In genomic region chr4:56976878-56977320, GRCh38 we compare ENCODE assay signal across 8 cellular contexts. TPM values are rescaled to one million over a fixed set of nuclear protein-coding genes. Genes with fewer than 3 reads are reported as not detected.
DNase-seq lines count a peak whose midpoint lies in the region; ATAC-seq and TF ChIP-seq lines count a peak whose summit lies in the region.

No MANE protein-coding gene starts in this region.

- peak overlapping the region in 1 of 2 experiments; percentile 75; a peak in 2 of 4 replicates for H4K8ac ChIP-seq in IMR-90 (ENCODE audit: low read depth in 2 of 2, low read length in 2 of 2)

- H2AK5ac ChIP-seq in IMR-90 (ENCODE audit: low read depth, low read length): no peak overlapping the region

- TF ChIP-seq CTCF in IMR-90 (conservative IDR thresholded peaks at IDR 0.05; ENCODE audit: low read depth, low read length): no peak
- no peak for TF ChIP-seq CTCF in endothelial cell (IDR thresholded peaks at IDR 0.05; ENCODE audit: unreplicated experiment)
- TF ChIP-seq CTCF in thoracic aorta (IDR thresholded peaks at IDR 0.05): no peak

- H2AK9ac ChIP-seq in IMR-90 (replicated peaks; ENCODE audit: low read depth, low read length, poor library complexity): peak overlapping the region; percentile 83

- no peak for TF ChIP-seq POLR2A in IMR-90 (IDR thresholded peaks at IDR 0.05; ENCODE audit: low read depth, low read length)

- peaks cover 6% of the 10 kb centered on the region for H3K9me3 ChIP-seq in IMR-90 (ENCODE audit: control insufficient read depth, insufficient read depth, low read length)
- no peaks in the 10 kb centered on the region for H3K9me3 ChIP-seq in thoracic aorta

- peak overlapping the region; percentile 89 for H3K27ac Mint-ChIP-seq in endothelial cell (ENCODE audit: unreplicated experiment)
- peak overlapping the region; percentile 97 to 100 (median 98) for H3K27ac Mint-ChIP-seq in naive B cell

- H2BK120ac ChIP-seq in IMR-90 (ENCODE audit: low read depth, low read length): no peak overlapping the region

- H2BK15ac ChIP-seq in IMR-90 (ENCODE audit: low read depth, low read length): no peak overlapping the region

- no peaks in the 10 kb centered on the region; the same call in none of the 2 replicates for H3K9me1 ChIP-seq in IMR-90 (ENCODE audit: insufficient read depth, low read length)

- peak overlapping the region; percentile 92 for H3K9ac ChIP-seq in IMR-90 (ENCODE audit: low read depth, low read length)

- H3K4me1 Mint-ChIP-seq in endothelial cell (ENCODE audit: unreplicated experiment) (peaks cover 28% of the 10 kb centered on the region), naive B cell (peaks cover 45 to 64% (median 60%) of the 10 kb centered on the region in 3 donors)

- H3K79me1 ChIP-seq in IMR-90 (ENCODE audit: low read depth in 1 of 2, low read length in 2 of 2): peaks cover 11 to 46% of the 10 kb centered on the region in 2 experiments; a peak in 3 of 4 replicates

- H3K4me2 ChIP-seq in IMR-90 (ENCODE audit: low read depth, low read length): peak overlapping the region; percentile 97

- no peak overlapping the region for H4K5ac ChIP-seq in IMR-90 (ENCODE audit: low read depth, low read length)

- CTCF ChIA-PET in IMR-90 (lab: Yijun Ruan, JAX): no interaction called here

- in situ Hi-C loops in IMR-90 (cut with MboI; ENCODE audit: low sequenced_read_pairs): no loop called here

- H3K18ac ChIP-seq in IMR-90 (ENCODE audit: low read depth, low read length): no peak overlapping the region

- peak overlapping the region; percentile 89 for H3K27ac ChIP-seq in IMR-90 (ENCODE audit: insufficient read depth, low read length)
- H3K27ac ChIP-seq in thoracic aorta: peak overlapping the region; percentile 84 to 93

- H3K27me3 Mint-ChIP-seq in endothelial cell (ENCODE audit: unreplicated experiment): peaks cover 15% of the 10 kb centered on the region
- no peaks in the 10 kb centered on the region for H3K27me3 Mint-ChIP-seq in naive B cell

- H3K23ac ChIP-seq in IMR-90 (ENCODE audit: low read depth, low read length): peak overlapping the region; percentile 84; the same call in 1 of the 2 replicates

- no TSS peak for BruUV-seq in IMR-90 (replicated peaks; lab: Mats Ljungman, UMichigan)

- no peak overlapping the region for H3K56ac ChIP-seq in IMR-90 (ENCODE audit: extremely low read depth, insufficient read depth, low read length)

- intact Hi-C loops in IMR-90 (cut with micrococcal nuclease): loop anchor here (2.0 to 5.0 kb wide), 3 partner anchors 40 to 125 kb away; no protein-coding TSS in a partner anchor

- no peaks in the 10 kb centered on the region for H3K4me1 ChIP-seq in IMR-90 (ENCODE audit: control insufficient read depth, insufficient read depth, low read length)
- H3K4me1 ChIP-seq in thoracic aorta (ENCODE audit: control insufficient read depth in 1 of 2, low read depth in 2 of 2): peaks cover 35 to 49% of the 10 kb centered on the region in 2 donors

- peak overlapping the region; percentile 86 for H3K4me3 ChIP-seq in IMR-90 (ENCODE audit: insufficient read depth, low read depth, low read length)
- peak overlapping the region; percentile 75 for H3K4me3 ChIP-seq in thoracic aorta

- H2AFZ ChIP-seq in IMR-90 (replicated peaks; ENCODE audit: low read length, poor library complexity): peak overlapping the region; percentile 94

- H3K27me3 ChIP-seq in IMR-90 (ENCODE audit: control insufficient read depth, insufficient read depth, low read length): no peaks in the 10 kb centered on the region
- H3K27me3 ChIP-seq in thoracic aorta (replicated peaks; ENCODE audit: insufficient read depth): no peaks in the 10 kb centered on the region

- H2BK20ac ChIP-seq in IMR-90 (ENCODE audit: low read depth, low read length): no peak overlapping the region

- H3K4ac ChIP-seq in IMR-90 (ENCODE audit: low read depth, low read length): no peak overlapping the region

- peak; percentile 5 for DNase-seq in Daoy (ENCODE audit: low read depth)
- DNase-seq in IMR-90: no peak
- DNase-seq in activated CD4-positive, alpha-beta T cell treated with anti-CD3 and anti-CD28 coated beads for 48 hours: peak; percentile 65
- no peak for DNase-seq in endothelial cell (ENCODE audit: low spot score)
- DNase-seq in naive B cell: no peak
- DNase-seq in thoracic aorta (ENCODE audit: low spot score): no peak
- DNase-seq in NCI-H2107 treated with DMSO at 0.1 percent for 48 hours (lab: John Stamatoyannopoulos, UW; ENCODE audit: unreplicated experiment): no peak

- no peak for TF ChIP-seq RAD21 in IMR-90 (IDR thresholded peaks at IDR 0.05; ENCODE audit: low read length)

- peak overlapping the region; percentile 88 for H3K14ac ChIP-seq in IMR-90 (replicated peaks; ENCODE audit: low read depth, low read length)

- peak overlapping the region; percentile 63 for H2BK5ac ChIP-seq in IMR-90 (ENCODE audit: low read depth, low read length, poor library complexity, severe bottlenecking)

- H3K36me3 ChIP-seq in IMR-90 (ENCODE audit: control insufficient read depth, insufficient read depth, low read length) (peaks cover 19% of the 10 kb centered on the region), thoracic aorta (peaks cover 18% of the 10 kb centered on the region)

- H4K20me1 ChIP-seq in IMR-90 (ENCODE audit: insufficient read depth, low read length): peaks cover 39% of the 10 kb centered on the region

- ATAC-seq in GM21447 (IDR thresholded peaks at IDR 0.05; ENCODE audit: unreplicated experiment): peak; percentile 19
- peak; percentile 38 for ATAC-seq in IMR-90 (ENCODE audit: low read depth)
- peak; percentile 27 to 28 for ATAC-seq in naive B cell (ENCODE audit: low read depth in 2 of 2)
- peak; percentile 5 for ATAC-seq in thoracic aorta (ENCODE audit: insufficient number of reproducible peaks, low FRiP score, low read depth)

- dilution Hi-C loops in IMR-90 (cut with HindIII; ENCODE audit: low sequenced_read_pairs, unreplicated experiment): no loop called here

- POLR2A ChIA-PET in IMR-90 (lab: Charles Lee; ENCODE audit: unreplicated experiment): no interaction called here

- no peak overlapping the region for H4K91ac ChIP-seq in IMR-90 (ENCODE audit: insufficient read depth, low read depth, low read length)

- 1% methylated on average over 41 of the region's 45 CpGs; no CpG with 5 or more reads in 1 of the 2 experiments for WGBS in IMR-90 (ENCODE audit: extremely low coverage in 2 of 2, insufficient read length in 1 of 2), 2 experiments

- peaks cover 25% of the 10 kb centered on the region for H3K36me3 Mint-ChIP-seq in endothelial cell (ENCODE audit: low read depth, unreplicated experiment)
- peaks cover 14 to 27% of the 10 kb centered on the region in 2 donors for H3K36me3 Mint-ChIP-seq in naive B cell

- H3K9me3 Mint-ChIP-seq in endothelial cell (ENCODE audit: unreplicated experiment) (no peaks in the 10 kb centered on the region), naive B cell (peaks cover 0 to 3% (median 0%) of the 10 kb centered on the region in 7 donors)

- peak overlapping the region; percentile 99 for H3K4me3 Mint-ChIP-seq in endothelial cell (ENCODE audit: unreplicated experiment)
- peak overlapping the region; percentile 98 to 100 (median 100) for H3K4me3 Mint-ChIP-seq in naive B cell

TF ChIP-seq in IMR-90, 13 proteins besides CTCF, POLR2A, EP300 and RAD21:
- TF ChIP-seq SMC3 (IDR thresholded peaks at IDR 0.05; ENCODE audit: low read depth, low read length): no peak
- TF ChIP-seq CEBPB (IDR thresholded peaks at IDR 0.05; ENCODE audit: low read depth, low read length): no peak
- TF ChIP-seq MAFK (IDR thresholded peaks at IDR 0.05; ENCODE audit: low read depth, low read length): no peak
- TF ChIP-seq MAZ (IDR thresholded peaks at IDR 0.05; ENCODE audit: borderline replicate concordance, low read depth, low read length): no peak
- TF ChIP-seq, protein P1, sequence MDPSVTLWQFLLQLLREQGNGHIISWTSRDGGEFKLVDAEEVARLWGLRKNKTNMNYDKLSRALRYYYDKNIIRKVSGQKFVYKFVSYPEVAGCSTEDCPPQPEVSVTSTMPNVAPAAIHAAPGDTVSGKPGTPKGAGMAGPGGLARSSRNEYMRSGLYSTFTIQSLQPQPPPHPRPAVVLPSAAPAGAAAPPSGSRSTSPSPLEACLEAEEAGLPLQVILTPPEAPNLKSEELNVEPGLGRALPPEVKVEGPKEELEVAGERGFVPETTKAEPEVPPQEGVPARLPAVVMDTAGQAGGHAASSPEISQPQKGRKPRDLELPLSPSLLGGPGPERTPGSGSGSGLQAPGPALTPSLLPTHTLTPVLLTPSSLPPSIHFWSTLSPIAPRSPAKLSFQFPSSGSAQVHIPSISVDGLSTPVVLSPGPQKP (IDR thresholded peaks at IDR 0.05; ENCODE audit: borderline replicate concordance, low read depth, low read length): no peak
TF ChIP-seq in IMR-90: peak in this region for 0.

RNA-seq across cellular contexts. Expression of gene NOA1, which starts 0.5 kb away (rescaled TPM):
- total RNA-seq in Daoy (2014; rRNA removed; shearing (Covaris generic)): 7.0 and 10.6 TPM in 2 replicates
- total RNA-seq in IMR-90 (2012; rRNA removed) (9.7 and 10.4 TPM in 2 replicates), endothelial cell (ENCODE audit: unreplicated experiment) (20.3 TPM), thoracic aorta (10 to 100 TPM; 17.7 to 18.3 TPM)
- polyA plus RNA-seq in IMR-90 (2012; rRNA removed) (10.8 and 12.1 TPM in 2 replicates), naive B cell (ENCODE audit: low read depth in 6 of 6) (10 to 100 TPM; 14.3 to 23.7 (median 18.3) TPM)
- 6.4 and 10.7 TPM in 2 replicates for polyA plus RNA-seq in IMR-90 (2012; cell fraction: cytosol; rRNA removed)
- 6.3 and 7.8 TPM in 2 replicates for polyA plus RNA-seq in IMR-90 (2012; cell fraction: nucleus; rRNA removed; ENCODE audit: low replicate concordance)

RNA-seq across cellular contexts. Expression of gene POLR2B, which starts 1.8 kb away (rescaled TPM):
- 101 and 103 TPM in 2 replicates for total RNA-seq in Daoy (2014; rRNA removed; shearing (Covaris generic))
- total RNA-seq in IMR-90 (2012; rRNA removed) (106 and 172 TPM in 2 replicates), endothelial cell (ENCODE audit: unreplicated experiment) (95.5 TPM), thoracic aorta (10 to 100 TPM; 48.3 to 98.5 TPM)
- polyA plus RNA-seq in IMR-90 (2012; rRNA removed) (62.3 and 74.0 TPM in 2 replicates), naive B cell (ENCODE audit: low read depth in 6 of 6) (10 to 100 TPM; 35.2 to 54.1 (median 42.6) TPM)
- 10.9 and 13.0 TPM in 2 replicates for polyA plus RNA-seq in IMR-90 (2012; cell fraction: cytosol; rRNA removed)
- 21.0 and 96.7 TPM in 2 replicates for polyA plus RNA-seq in IMR-90 (2012; cell fraction: nucleus; rRNA removed; ENCODE audit: low replicate concordance)

Comparison
In these comparisons a context has a peak if more than half of its experiments do, and no peak if none do; other contexts are left out.
1. DNase-seq: peak in Daoy (single experiment) and activated CD4-positive, alpha-beta T cell treated with anti-CD3 and anti-CD28 coated beads for 48 hours (single experiment); none in IMR-90 (single experiment), endothelial cell (single experiment), naive B cell (single experiment), thoracic aorta (single experiment) and NCI-H2107 treated with DMSO at 0.1 percent for 48 hours (single experiment).
2. Peak in every context shown above with its lines, with median percentiles within 50 percentile points of each other: ATAC-seq.